Comparison of ENCODE assay signal across 18 cellular contexts in the genomic region with DNA sequence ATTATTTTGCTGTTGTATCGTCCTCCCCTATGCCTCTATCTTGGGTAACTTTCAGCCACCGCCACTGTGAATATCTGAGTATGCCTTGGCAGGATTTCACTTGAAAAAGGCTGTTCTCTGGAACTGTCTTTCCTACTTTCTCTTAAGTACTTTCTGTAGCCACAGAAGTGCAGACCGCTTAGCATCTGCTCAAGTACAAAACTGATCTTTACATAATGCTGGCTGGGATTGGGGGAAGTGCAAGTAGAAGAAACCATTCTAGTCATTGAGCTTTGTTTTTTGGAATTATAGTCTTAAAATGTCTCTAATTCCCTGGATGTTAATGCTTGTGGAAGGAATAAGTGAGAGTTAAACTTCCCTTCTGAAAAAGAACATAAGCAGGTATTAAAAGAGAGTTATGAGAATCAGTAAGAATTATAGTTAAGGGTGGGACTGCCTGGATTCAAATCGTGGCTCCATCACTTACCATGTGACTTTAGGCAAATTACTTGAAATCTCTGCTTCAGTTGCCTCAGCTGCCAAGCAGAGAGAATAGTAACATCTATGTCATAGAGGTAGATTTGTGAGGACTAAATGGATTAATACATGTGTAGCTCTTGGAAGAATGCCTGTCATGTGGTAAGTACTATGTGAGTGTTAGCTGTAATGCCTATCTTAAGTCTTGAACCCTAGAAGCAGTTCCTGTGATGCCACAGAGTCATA.
DNase-seq lines count a peak whose midpoint lies in the region; ATAC-seq and TF ChIP-seq lines count a peak whose summit lies in the region.
"Had no signal": no experiment of that assay in that cellular context is flagged by ENCODE, and none has a peak within 500 bp of the region (broad histone marks: within the 10 kb centered on the region; RNA-seq: fewer than 3 reads in every experiment).

No MANE protein-coding gene starts in this region.

- WGBS in esophagus squamous epithelium, 2 donors, result 48 to 83% methylated on average over 3 to 4 of the region's 4 CpGs

- H3K9me3 Mint-ChIP-seq in activated naive CD4-positive, alpha-beta T cell treated with anti-CD3 and anti-CD28 coated beads, Interleukin-2, amount 10 ng/mL, durations not matched to agents 7 days and 5 days, result no peaks in the 10 kb centered on the region
- H3K9me3 Mint-ChIP-seq in activated naive CD4-positive, alpha-beta T cell treated with anti-CD3 and anti-CD28 coated beads for 36 hours, result peaks cover 1% of the 10 kb centered on the region
- no peaks in the 10 kb centered on the region for H3K9me3 Mint-ChIP-seq in IgD-negative memory B cell
- H3K9me3 Mint-ChIP-seq: activated CD8-positive, alpha-beta T cell treated with anti-CD3 and anti-CD28 coated beads for 36 hours had no signal

- H3K36me3 ChIP-seq in esophagus squamous epithelium, result no peaks in the 10 kb centered on the region
- H3K36me3 ChIP-seq: breast epithelium, upper lobe of left lung had no signal

- CTCF ChIA-PET in activated naive CD4-positive, alpha-beta T cell treated with anti-CD3 and anti-CD28 coated beads, Interleukin-2, amount 10 ng/mL, durations not matched to agents 7 days and 5 days (lab: Charles Lee), result no interaction called here
- CTCF ChIA-PET in activated naive CD4-positive, alpha-beta T cell treated with anti-CD3 and anti-CD28 coated beads for 36 hours (lab: Charles Lee), result interaction anchor here (1.2 to 1.4 kb wide), 2 partner anchors 21 to 79 kb away, joined by 3 read pairs; no protein-coding TSS in a partner anchor

- no peak overlapping the region for H3K4me3 ChIP-seq in esophagus squamous epithelium
- H3K4me3 ChIP-seq: breast epithelium, upper lobe of left lung had no signal

- H3K27me3 ChIP-seq in esophagus squamous epithelium, result no peaks in the 10 kb centered on the region
- H3K27me3 ChIP-seq: foreskin keratinocyte, upper lobe of left lung had no signal

- DNase-seq in activated naive CD4-positive, alpha-beta T cell treated with anti-CD3 and anti-CD28 coated beads, Interleukin-2, amount 10 ng/mL, durations not matched to agents 7 days and 5 days, result no peak
- no peak for DNase-seq in activated naive CD4-positive, alpha-beta T cell treated with anti-CD3 and anti-CD28 coated beads for 36 hours
- no peak for DNase-seq in T-helper 17 cell
- peak; percentile 16 for DNase-seq in superior temporal gyrus (ENCODE audit: extremely low spot score)
- no peak for DNase-seq in esophagus squamous epithelium (lab: John Stamatoyannopoulos, UW)
- DNase-seq: activated CD8-positive, alpha-beta T cell treated with anti-CD3 and anti-CD28 coated beads for 36 hours; activated effector memory CD4-positive, alpha-beta T cell treated with Interleukin-2 at 50 U/mL for 16 hours; amniotic stem cell; effector CD8-positive, alpha-beta T cell; erythroblast; foreskin keratinocyte; mesendoderm; NCI-H526 treated with DMSO at 0.1 percent for 48 hours; upper lobe of left lung had no signal

- H3K27ac ChIP-seq in esophagus squamous epithelium, result no peak overlapping the region
- H3K27ac ChIP-seq: breast epithelium, foreskin keratinocyte had no signal

- H3K4me1 ChIP-seq in esophagus squamous epithelium, result peaks cover 0 to 20% (median 0%) of the 10 kb centered on the region in 3 donors
- H3K4me1 ChIP-seq: breast epithelium, upper lobe of left lung had no signal

- H3K27me3 Mint-ChIP-seq in activated naive CD4-positive, alpha-beta T cell treated with anti-CD3 and anti-CD28 coated beads, Interleukin-2, amount 10 ng/mL, durations not matched to agents 7 days and 5 days, result no peaks in the 10 kb centered on the region
- H3K27me3 Mint-ChIP-seq in activated naive CD4-positive, alpha-beta T cell treated with anti-CD3 and anti-CD28 coated beads for 36 hours (ENCODE audit: low read depth), result no peaks in the 10 kb centered on the region
- H3K27me3 Mint-ChIP-seq in IgD-negative memory B cell (no peaks in the 10 kb centered on the region), T-helper 17 cell (no peaks in the 10 kb centered on the region)
- H3K27me3 Mint-ChIP-seq: activated CD8-positive, alpha-beta T cell treated with anti-CD3 and anti-CD28 coated beads for 36 hours had no signal

- H3K9me3 ChIP-seq in T-helper 17 cell (ENCODE audit: control insufficient read depth, low read length, poor library complexity, severe bottlenecking) (no peaks in the 10 kb centered on the region), esophagus squamous epithelium (no peaks in the 10 kb centered on the region)
- H3K9me3 ChIP-seq: breast epithelium, upper lobe of left lung had no signal

- TF ChIP-seq CTCF in esophagus squamous epithelium (IDR thresholded peaks at IDR 0.05), result no peak

- ATAC-seq in T-helper 17 cell (no peak), GM18511 (IDR thresholded peaks at IDR 0.05; ENCODE audit: unreplicated experiment) (no peak), GM19395 (IDR thresholded peaks at IDR 0.05; ENCODE audit: unreplicated experiment) (no peak)

- intact Hi-C loops in activated naive CD4-positive, alpha-beta T cell treated with anti-CD3 and anti-CD28 coated beads for 36 hours (cut with micrococcal nuclease), result no loop called here
- intact Hi-C loops in esophagus squamous epithelium (cut with DNase I), result no loop called here

- H3K27ac Mint-ChIP-seq in activated naive CD4-positive, alpha-beta T cell treated with anti-CD3 and anti-CD28 coated beads, Interleukin-2, amount 10 ng/mL, durations not matched to agents 7 days and 5 days, result peak overlapping the region; percentile 11
- H3K27ac Mint-ChIP-seq in activated naive CD4-positive, alpha-beta T cell treated with anti-CD3 and anti-CD28 coated beads for 36 hours, result no peak overlapping the region
- H3K27ac Mint-ChIP-seq in IgD-negative memory B cell, result peak overlapping the region in 2 of 3 donors; percentile 71 to 86
- H3K27ac Mint-ChIP-seq in T-helper 17 cell, result peak overlapping the region; percentile 63
- H3K27ac Mint-ChIP-seq: activated CD8-positive, alpha-beta T cell treated with anti-CD3 and anti-CD28 coated beads for 36 hours had no signal

- no peak overlapping the region for H3K4me3 Mint-ChIP-seq in activated naive CD4-positive, alpha-beta T cell treated with anti-CD3 and anti-CD28 coated beads, Interleukin-2, amount 10 ng/mL, durations not matched to agents 7 days and 5 days
- H3K4me3 Mint-ChIP-seq in activated naive CD4-positive, alpha-beta T cell treated with anti-CD3 and anti-CD28 coated beads for 36 hours, result no peak overlapping the region
- H3K4me3 Mint-ChIP-seq in IgD-negative memory B cell (peak overlapping the region in 2 of 4 donors; percentile 50 to 63), T-helper 17 cell (peak overlapping the region; percentile 19)
- H3K4me3 Mint-ChIP-seq: activated CD8-positive, alpha-beta T cell treated with anti-CD3 and anti-CD28 coated beads for 36 hours had no signal

- no peak for TF ChIP-seq POLR2A in esophagus squamous epithelium (IDR thresholded peaks at IDR 0.05)

- no peaks in the 10 kb centered on the region for H3K36me3 Mint-ChIP-seq in activated naive CD4-positive, alpha-beta T cell treated with anti-CD3 and anti-CD28 coated beads, Interleukin-2, amount 10 ng/mL, durations not matched to agents 7 days and 5 days
- H3K36me3 Mint-ChIP-seq in activated naive CD4-positive, alpha-beta T cell treated with anti-CD3 and anti-CD28 coated beads for 36 hours (ENCODE audit: low read depth), result no peaks in the 10 kb centered on the region
- no peaks in the 10 kb centered on the region for H3K36me3 Mint-ChIP-seq in IgD-negative memory B cell
- H3K36me3 Mint-ChIP-seq in T-helper 17 cell (ENCODE audit: low read depth), result no peaks in the 10 kb centered on the region

- H3K4me1 Mint-ChIP-seq in activated naive CD4-positive, alpha-beta T cell treated with anti-CD3 and anti-CD28 coated beads, Interleukin-2, amount 10 ng/mL, durations not matched to agents 7 days and 5 days, result peaks cover 22% of the 10 kb centered on the region
- peaks cover 17% of the 10 kb centered on the region for H3K4me1 Mint-ChIP-seq in activated naive CD4-positive, alpha-beta T cell treated with anti-CD3 and anti-CD28 coated beads for 36 hours (ENCODE audit: low read depth)
- H3K4me1 Mint-ChIP-seq in IgD-negative memory B cell (peaks cover 6 to 32% (median 19%) of the 10 kb centered on the region in 3 donors), T-helper 17 cell (peaks cover 11% of the 10 kb centered on the region)
